Comparison of ENCODE assay signal across 8 cellular contexts in the genomic region with DNA sequence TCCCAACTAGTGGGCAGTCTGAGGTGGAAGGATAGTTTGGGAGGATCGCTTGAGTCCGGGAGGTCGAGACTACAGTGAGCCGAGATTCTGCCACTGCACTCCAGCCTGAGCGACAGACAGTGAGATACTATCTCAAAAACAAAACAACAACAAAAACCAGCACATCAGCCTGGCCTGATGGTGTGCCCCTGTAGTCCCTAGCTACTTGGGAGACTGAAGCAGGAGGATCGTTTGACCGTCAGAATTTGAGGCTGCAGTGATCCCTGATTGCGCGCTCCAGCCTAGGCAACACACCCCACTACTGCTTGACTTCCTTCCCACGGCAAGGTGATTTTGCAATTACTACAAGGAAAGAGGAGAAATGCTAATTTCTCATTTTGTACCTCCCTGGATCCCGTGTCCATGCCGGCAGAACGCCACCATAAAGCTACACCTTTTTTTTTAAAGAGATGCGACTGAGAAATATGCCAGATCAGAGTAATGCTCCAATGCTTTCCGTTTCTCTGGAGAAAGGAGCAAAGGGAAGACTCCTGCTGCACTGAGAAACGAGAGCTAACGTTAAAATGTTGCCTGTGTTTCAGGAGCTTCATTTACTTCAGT. TPM values are rescaled to one million over a fixed set of nuclear protein-coding genes. Genes with fewer than 3 reads are reported as not detected.
DNase-seq lines count a peak whose midpoint lies in the region; ATAC-seq, FAIRE-seq and TF ChIP-seq lines count a peak whose summit lies in the region.

No MANE protein-coding gene starts in this region.

- peak overlapping the region; percentile 50 for H3K27ac Mint-ChIP-seq in neural progenitor cell

- H3K36me3 ChIP-seq in A673 (ENCODE audit: insufficient read depth, low read length, poor library complexity, severe bottlenecking) = peaks cover 14% of the 10 kb centered on the region
- H3K36me3 ChIP-seq in WERI-Rb-1 = peaks cover 5% of the 10 kb centered on the region
- H3K36me3 ChIP-seq in neural progenitor cell = peaks cover 11% of the 10 kb centered on the region

- peaks cover 43% of the 10 kb centered on the region for H3K79me2 ChIP-seq in neural progenitor cell (ENCODE audit: low read depth)

- TF ChIP-seq CTCF in A673 (conservative IDR thresholded peaks at IDR 0.05; ENCODE audit: low read depth, low read length) (no peak), WERI-Rb-1 (IDR thresholded peaks at IDR 0.05; ENCODE audit: low read depth, low read length) (no peak), fibroblast of pulmonary artery (IDR thresholded peaks at IDR 0.05; ENCODE audit: low read length, missing control alignments) (no peak), neural progenitor cell (IDR thresholded peaks at IDR 0.05) (no peak)

- no peak for TF ChIP-seq POLR2A in GM12892 (IDR thresholded peaks at IDR 0.05; ENCODE audit: low read depth, low read length)

- no peaks in the 10 kb centered on the region for H3K27me3 Mint-ChIP-seq in neural progenitor cell (ENCODE audit: insufficient read depth, low read depth)

- peaks cover 6% of the 10 kb centered on the region for H3K4me1 ChIP-seq in A673 (ENCODE audit: insufficient read depth, low read length, poor library complexity, severe bottlenecking)
- peaks cover 14% of the 10 kb centered on the region for H3K4me1 ChIP-seq in neural progenitor cell

- peaks cover 54% of the 10 kb centered on the region for H3F3A ChIP-seq in neural progenitor cell (ENCODE audit: low read depth)

- DNase-seq in A673 (ENCODE audit: low spot score) (peak; percentile 21), GM12892 (ENCODE audit: insufficient read length) (no peak), WERI-Rb-1 (no peak), fibroblast of pulmonary artery (ENCODE audit: low read depth) (peak; percentile 30), neural progenitor cell (ENCODE audit: low spot score) (peak; percentile 7)
- DNase-seq in effector CD8-positive, alpha-beta T cell (lab: John Stamatoyannopoulos, UW) = no peak

- H3K9me3 ChIP-seq in A673 (ENCODE audit: low read depth, low read length, poor library complexity, severe bottlenecking) = no peaks in the 10 kb centered on the region
- no peaks in the 10 kb centered on the region for H3K9me3 ChIP-seq in WERI-Rb-1 (ENCODE audit: severe bottlenecking)
- no peaks in the 10 kb centered on the region for H3K9me3 ChIP-seq in neural progenitor cell (ENCODE audit: low read depth)

- peak overlapping the region; percentile 79 for H3K4me2 ChIP-seq in neural progenitor cell

- H3K27ac ChIP-seq in A673 (ENCODE audit: low read depth, low read length, poor library complexity, severe bottlenecking) = peak overlapping the region; percentile 93
- peak overlapping the region; percentile 90 for H3K27ac ChIP-seq in WERI-Rb-1
- H3K27ac ChIP-seq in neural progenitor cell = peak overlapping the region; percentile 70

- H3K4me3 ChIP-seq in A673 (ENCODE audit: low read depth, low read length, poor library complexity, severe bottlenecking) = peak overlapping the region; percentile 69
- H3K4me3 ChIP-seq in WERI-Rb-1 (ENCODE audit: low read depth, low read length) = peak overlapping the region; percentile 100
- H3K4me3 ChIP-seq in fibroblast of pulmonary artery (replicated peaks; ENCODE audit: low read depth, low read length) = peak overlapping the region; percentile 95
- peak overlapping the region; percentile 86 for H3K4me3 ChIP-seq in neural progenitor cell

- H3K9me3 Mint-ChIP-seq in neural progenitor cell = no peaks in the 10 kb centered on the region

- FAIRE-seq in GM12892 (lab: Jason Lieb, UNC) = peak; percentile 40

- POLR2A ChIA-PET in A673 (lab: Charles Lee; ENCODE audit: low non-redundant PET) = interaction anchor here (0.7 kb wide), 1 partner anchor 46 kb away, joined by 6 read pairs; no protein-coding TSS in a partner anchor

- BruUV-seq in A673 (replicated peaks; lab: Mats Ljungman, UMichigan) = TSS peak; percentile 95

- CTCF ChIA-PET in A673 (lab: Charles Lee) = no interaction called here

- peak overlapping the region; percentile 12 for H3K9ac ChIP-seq in neural progenitor cell

- peaks cover 9% of the 10 kb centered on the region for H3K36me3 Mint-ChIP-seq in neural progenitor cell

- peak overlapping the region; percentile 99 for H3K4me3 Mint-ChIP-seq in neural progenitor cell

- intact Hi-C loops in A673 (cut with micrococcal nuclease; ENCODE audit: unreplicated experiment) = no loop called here

- H3K4me1 Mint-ChIP-seq in neural progenitor cell = peaks cover 19% of the 10 kb centered on the region

- ATAC-seq in HG03378 (IDR thresholded peaks at IDR 0.05; ENCODE audit: unreplicated experiment) (peak; percentile 4), HG03521 (IDR thresholded peaks at IDR 0.05; ENCODE audit: unreplicated experiment) (no peak)

- H4K20me1 ChIP-seq in neural progenitor cell (ENCODE audit: low read depth) = peaks cover 25% of the 10 kb centered on the region

- H3K27me3 ChIP-seq in A673 (replicated peaks; ENCODE audit: insufficient read depth, low read depth, low read length, poor library complexity) = no peaks in the 10 kb centered on the region
- no peaks in the 10 kb centered on the region for H3K27me3 ChIP-seq in WERI-Rb-1 (ENCODE audit: insufficient read depth, low read depth, severe bottlenecking)
- no peaks in the 10 kb centered on the region for H3K27me3 ChIP-seq in neural progenitor cell

- H2AFZ ChIP-seq in neural progenitor cell (replicated peaks) = peak overlapping the region; percentile 87

RNA-seq across cellular contexts. Expression of a gene that starts 0.7 kb away (rescaled TPM):
- total RNA-seq in A673 (2021) = 53.1 and 61.9 TPM in 2 replicates
- 65.6 TPM for polyA plus RNA-seq in GM12892 (2012; ENCODE audit: missing spikeins)
- total RNA-seq in neural progenitor cell (ENCODE audit: low replicate concordance) = 70.2 and 115 TPM in 2 replicates

Comparison
In these comparisons a context has a peak if more than half of its experiments do, and no peak if none do; other contexts are left out.
1. DNase-seq: peak in A673 (single experiment), fibroblast of pulmonary artery (single experiment) and neural progenitor cell (single experiment); none in GM12892 (single experiment), WERI-Rb-1 (single experiment) and effector CD8-positive, alpha-beta T cell (single experiment).
2. Peak in every context shown above with its lines, with median percentiles within 50 percentile points of each other: H3K27ac ChIP-seq and H3K4me3 ChIP-seq.